In genomic region chr5:119452373-119453044, GRCh38 we compare ENCODE assay signal across 8 cellular contexts. TPM values are rescaled to one million over a fixed set of nuclear protein-coding genes. Genes with fewer than 3 reads are reported as not detected.
DNase-seq lines count a peak whose midpoint lies in the region; TF ChIP-seq lines count a peak whose summit lies in the region.

TSS of gene HSD17B4 (plus strand) at chr5:119452497. CDS start at chr5:119452576, 79 bp downstream.

- H2AFZ ChIP-seq in MM.1S (ENCODE audit: low read length) (peak within 1 kb of the TSS; percentile 86), neuron (ENCODE audit: low read depth, low read length) (peak within 1 kb of the TSS; percentile 57)

- in situ Hi-C loops in G401 (cut with HindIII; ENCODE audit: low sequenced_read_pairs) (no loop called here), HAP-1 (cut with MboI; ENCODE audit: low sequenced_read_pairs) (loop anchor here (25.0 kb wide), 1 partner anchor 1010 kb away; the partner anchor contains the start of gene PRR16)

- DNase-seq in G401 (ENCODE audit: low spot score) = peak; percentile 95
- DNase-seq in HAP-1 (ENCODE audit: low spot score in 2 of 2) = peak; percentile 83 to 91
- DNase-seq in MM.1S = peak; percentile 94
- peak; percentile 86 to 91 for DNase-seq in SJCRH30
- DNase-seq in activated gamma-delta T cell treated with anti-CD3 and anti-CD28 coated beads, Interleukin-2, amount 50 U/mL, for 16 hours (ENCODE audit: low read depth) = peak; percentile 63
- DNase-seq in foreskin melanocyte = peak; percentile 73

- TF ChIP-seq CTCF in MM.1S (IDR thresholded peaks at IDR 0.05; ENCODE audit: low read length) = no peak

- peak within 1 kb of the TSS; percentile 78 for H3K4me3 ChIP-seq in HAP-1
- peak within 1 kb of the TSS; percentile 79 for H3K4me3 ChIP-seq in MM.1S (ENCODE audit: low read length)
- H3K4me3 ChIP-seq in SJCRH30 = peak within 1 kb of the TSS; percentile 96
- peak within 1 kb of the TSS; percentile 77 for H3K4me3 ChIP-seq in neuron (ENCODE audit: low read length)
- H3K4me3 ChIP-seq in subcutaneous abdominal adipose tissue (ENCODE audit: low read depth in 1 of 5, low read length in 5 of 5) = peak within 1 kb of the TSS; percentile 92 to 99 (median 96)

- H3K36me3 ChIP-seq in HAP-1 (replicated peaks) (no peaks in the 10 kb centered on the region), MM.1S (replicated peaks; ENCODE audit: insufficient read depth, low read length) (no peaks in the 10 kb centered on the region), SJCRH30 (no peaks in the 10 kb centered on the region; the same call in 1 of the 2 replicates), neuron (ENCODE audit: insufficient read depth, low read length) (peaks cover 4% of the 10 kb centered on the region), subcutaneous abdominal adipose tissue (ENCODE audit: control insufficient read depth in 5 of 5, insufficient read depth in 5 of 5, low read length in 5 of 5) (peaks cover 0 to 9% (median 6%) of the 10 kb centered on the region in 5 donors)

- H3K9ac ChIP-seq in MM.1S (ENCODE audit: low read length) (peak within 1 kb of the TSS; percentile 78), subcutaneous abdominal adipose tissue (ENCODE audit: low read length in 5 of 5) (peak within 1 kb of the TSS; percentile 89 to 96 (median 91))

- H3K9me2 ChIP-seq in MM.1S (replicated peaks; ENCODE audit: insufficient read depth, low read length) = no peaks in the 10 kb centered on the region

- H4K20me1 ChIP-seq in MM.1S (ENCODE audit: insufficient read depth, low read length) = no peaks in the 10 kb centered on the region

- H3K4me1 ChIP-seq in HAP-1 (peaks cover 10% of the 10 kb centered on the region), MM.1S (ENCODE audit: low read length) (peaks cover 9% of the 10 kb centered on the region; the same call in 1 of the 2 replicates), SJCRH30 (0 out of 2 replicates have a peak, but pooled peaks cover 4% of the 10 kb centered on the region), neuron (ENCODE audit: insufficient read depth, low read length) (peaks cover 5% of the 10 kb centered on the region), subcutaneous abdominal adipose tissue (ENCODE audit: control insufficient read depth in 5 of 5, insufficient read depth in 5 of 5, low read length in 5 of 5) (peaks cover 0 to 21% (median 19%) of the 10 kb centered on the region in 5 donors)

- H3K9me3 ChIP-seq in HAP-1 (no peaks in the 10 kb centered on the region), MM.1S (replicated peaks; ENCODE audit: insufficient read depth, low read length) (no peaks in the 10 kb centered on the region), SJCRH30 (replicated peaks) (peaks cover 6% of the 10 kb centered on the region), neuron (ENCODE audit: low read length) (peaks cover 6% of the 10 kb centered on the region), subcutaneous abdominal adipose tissue (ENCODE audit: control insufficient read depth in 5 of 5, low read length in 5 of 5) (peaks cover 0 to 7% (median 6%) of the 10 kb centered on the region in 5 donors)

- H3F3A ChIP-seq in MM.1S (ENCODE audit: insufficient read depth, low read length) = no peaks in the 10 kb centered on the region

- peak within 1 kb of the TSS; percentile 81 for H3K4me2 ChIP-seq in MM.1S (ENCODE audit: low read depth, low read length)

- H3K27me3 ChIP-seq in HAP-1 (ENCODE audit: low read depth) = no peaks in the 10 kb centered on the region
- H3K27me3 ChIP-seq in MM.1S (replicated peaks; ENCODE audit: insufficient read depth, low read length) = no peaks in the 10 kb centered on the region
- H3K27me3 ChIP-seq in SJCRH30 = no peaks in the 10 kb centered on the region
- no peaks in the 10 kb centered on the region for H3K27me3 ChIP-seq in neuron (ENCODE audit: insufficient read depth, low read length)
- H3K27me3 ChIP-seq in subcutaneous abdominal adipose tissue (ENCODE audit: control insufficient read depth in 5 of 5, insufficient read depth in 4 of 5, low read length in 5 of 5) = no peaks in the 10 kb centered on the region

- H3K27ac ChIP-seq in MM.1S (ENCODE audit: low read length) (peak within 1 kb of the TSS; percentile 91), SJCRH30 (peak within 1 kb of the TSS; percentile 66), subcutaneous abdominal adipose tissue (ENCODE audit: low read depth, low read length) (peak within 1 kb of the TSS; percentile 85)

- peaks cover 23% of the 10 kb centered on the region for H3K79me2 ChIP-seq in MM.1S (ENCODE audit: low read length)

RNA-seq across cellular contexts. Expression of gene HSD17B4, which starts in this region (rescaled TPM):
- total RNA-seq in G401 (2014; rRNA removed; shearing (Covaris generic)) = 175 and 203 TPM in 2 replicates
- total RNA-seq in SJCRH30 (2014; rRNA removed; shearing (Covaris generic)) = 140 and 141 TPM in 2 replicates

Comparison
In these comparisons a context has a peak if more than half of its experiments do, and no peak if none do; other contexts are left out.
1. Peak in every context shown above with its lines: DNase-seq, H3K4me3 ChIP-seq and H3K27ac ChIP-seq.